In genomic region chr3:129345281-129345680, GRCh38 we compare ENCODE assay signal across 30 cellular contexts.
"Had no signal": no experiment of that assay in that cellular context is flagged by ENCODE, and none has a peak within 500 bp of the region (broad histone marks: within the 10 kb centered on the region; RNA-seq: fewer than 3 reads in every experiment).

No MANE protein-coding gene starts in this region.

- H3K27ac ChIP-seq: body of pancreas, breast epithelium, Peyer's patch, RWPE1, WERI-Rb-1 had no signal

- H3K9me3 ChIP-seq: body of pancreas, breast epithelium, MG63, Peyer's patch had no signal

- H3K27ac Mint-ChIP-seq: activated CD8-positive, alpha-beta T cell treated with anti-CD3 and anti-CD28 coated beads, Interleukin-2, amount 10 ng/mL, durations not matched to agents 7 days and 5 days; activated naive CD8-positive, alpha-beta T cell treated with anti-CD3 and anti-CD28 coated beads, Interleukin-2, amount 10 ng/mL, durations not matched to agents 7 days and 5 days; activated T-cell treated with anti-CD3 and anti-CD28 coated beads, Interleukin-2, amount 50 U/mL, for 24 hours; activated T-helper 2 cell treated with anti-CD3 and anti-CD28 coated beads, Interferon-gamma antibody, Interleukin-2, Interleukin-4, amounts not matched to agents 10 μg/mL and 5 μg/mL and 100 μg/mL, durations not matched to agents 14 hours and 24 hours and 36 hours; IgD-negative memory B cell had no signal

- DNase-seq: activated CD4-positive, alpha-beta T cell treated with anti-CD3 and anti-CD28 coated beads for 1 hour; activated CD4-positive, alpha-beta T cell treated with anti-CD3 and anti-CD28 coated beads for 48 hours; activated CD4-positive, alpha-beta T cell treated with anti-CD3 and anti-CD28 coated beads, Interleukin-2, amount 50 U/mL, for 4 hours; activated CD4-positive, CD25-positive, alpha-beta regulatory T cell; activated CD8-positive, alpha-beta T cell treated with anti-CD3 and anti-CD28 coated beads, Interleukin-2, amount 10 ng/mL, durations not matched to agents 7 days and 5 days; activated gamma-delta T cell; activated naive CD4-positive, alpha-beta T cell treated with Interleukin-2 at 50 U/mL for 16 hours; activated naive CD8-positive, alpha-beta T cell treated with anti-CD3 and anti-CD28 coated beads, Interleukin-2, amount 10 ng/mL, durations not matched to agents 7 days and 5 days; activated T-cell treated with anti-CD3 and anti-CD28 coated beads, Interleukin-2, amount 50 U/mL, for 24 hours; body of pancreas; Karpas-422; KBM-7; NCI-H1048; NCI-H1105 treated with DMSO at 0.1 percent for 48 hours; NCI-H1436; NCI-H1694; NCI-H1930; NCI-H2081 treated with DMSO at 0.1 percent for 48 hours; NCI-H524 treated with DMSO at 0.1 percent for 48 hours; Peyer's patch; Right ventricle myocardium superior; SW 1271; T-helper 1 cell; T1000; WERI-Rb-1 had no signal

- H3K36me3 ChIP-seq: breast epithelium, MG63, Peyer's patch, WERI-Rb-1 had no signal

- H3K9me3 Mint-ChIP-seq: activated naive CD8-positive, alpha-beta T cell treated with anti-CD3 and anti-CD28 coated beads, Interleukin-2, amount 10 ng/mL, durations not matched to agents 7 days and 5 days; activated T-cell treated with anti-CD3 and anti-CD28 coated beads, Interleukin-2, amount 50 U/mL, for 24 hours; activated T-helper 2 cell treated with anti-CD3 and anti-CD28 coated beads, Interferon-gamma antibody, Interleukin-2, Interleukin-4, amounts not matched to agents 10 μg/mL and 5 μg/mL and 100 μg/mL, durations not matched to agents 14 hours and 24 hours and 36 hours had no signal

- H3K4me3 ChIP-seq: body of pancreas, breast epithelium, MG63, Peyer's patch had no signal

- H3K36me3 Mint-ChIP-seq: activated naive CD8-positive, alpha-beta T cell treated with anti-CD3 and anti-CD28 coated beads, Interleukin-2, amount 10 ng/mL, durations not matched to agents 7 days and 5 days had no signal

- H3K4me3 Mint-ChIP-seq: activated CD8-positive, alpha-beta T cell treated with anti-CD3 and anti-CD28 coated beads, Interleukin-2, amount 10 ng/mL, durations not matched to agents 7 days and 5 days; activated naive CD8-positive, alpha-beta T cell treated with anti-CD3 and anti-CD28 coated beads, Interleukin-2, amount 10 ng/mL, durations not matched to agents 7 days and 5 days; activated T-cell treated with anti-CD3 and anti-CD28 coated beads, Interleukin-2, amount 50 U/mL, for 24 hours had no signal

- H3K27me3 ChIP-seq: body of pancreas, breast epithelium, MG63, Peyer's patch had no signal
